Comparison of ENCODE assay signal across 1 cellular context in the genomic region with DNA sequence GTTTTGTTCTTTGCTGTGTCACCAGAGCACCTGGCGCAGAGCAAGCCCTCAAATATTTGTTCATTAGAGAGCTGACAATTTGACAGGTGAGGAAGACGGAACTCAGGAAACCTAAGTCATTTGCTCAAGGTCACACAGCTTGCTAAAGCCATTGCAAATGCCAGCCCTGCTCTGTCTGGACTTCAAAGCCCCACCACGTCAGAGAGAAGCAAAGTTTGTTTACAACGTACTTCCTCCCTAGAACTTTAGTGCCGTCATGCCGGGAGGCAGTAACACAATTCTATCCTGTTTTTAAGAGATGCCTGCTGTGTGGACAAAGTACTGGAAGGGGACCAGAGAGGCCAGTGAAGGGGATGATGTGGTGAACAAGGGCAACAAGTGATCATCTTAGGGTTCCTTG.
TF ChIP-seq lines count a peak whose summit lies in the region.

No MANE protein-coding gene starts in this region.

TF ChIP-seq in GM12878, 131 proteins besides CTCF, POLR2A, EP300 and RAD21:
- TF ChIP-seq HDGF (IDR thresholded peaks at IDR 0.05), result no peak
- TF ChIP-seq CREM (IDR thresholded peaks at IDR 0.05; ENCODE audit: low read depth), result peak; percentile 18; the same call in 1 of the 2 replicates
- no peak for TF ChIP-seq HCFC1 (IDR thresholded peaks at IDR 0.05; ENCODE audit: low read length)
- peak; percentile 42; the same call in 1 of the 2 replicates for TF ChIP-seq CREB1 (IDR thresholded peaks at IDR 0.05; ENCODE audit: low read depth)
- TF ChIP-seq KLF5 (IDR thresholded peaks at IDR 0.05; ENCODE audit: partially characterized antibody), result no peak
TF ChIP-seq in GM12878: peak in this region for 2.
